Comparison of ENCODE assay signal across 1 cellular context in genomic region chr15:89315375-89315929, GRCh38.
TF ChIP-seq lines count a peak whose summit lies in the region.

No MANE protein-coding gene starts in this region.

TF ChIP-seq in HepG2, 621 proteins besides CTCF, POLR2A, EP300 and RAD21 (continued from another document and continues in another):
- no peak for TF ChIP-seq ZNF720 (CRISPR knock-in tag; IDR thresholded peaks at IDR 0.05)
- no peak for TF ChIP-seq RXRA (CRISPR knock-in tag; IDR thresholded peaks at IDR 0.05)
- peak; percentile 64 for TF ChIP-seq ARID5B (CRISPR knock-in tag; IDR thresholded peaks at IDR 0.05)
- TF ChIP-seq ZFP37 (CRISPR knock-in tag; IDR thresholded peaks at IDR 0.05; ENCODE audit: borderline replicate concordance): no peak
- TF ChIP-seq SRSF1 (optimal IDR thresholded peaks at IDR 0.05; ENCODE audit: low read depth, low read length): no peak
- no peak for TF ChIP-seq MEIS1 (CRISPR knock-in tag; IDR thresholded peaks at IDR 0.05; ENCODE audit: borderline replicate concordance)
- TF ChIP-seq SOX6 (IDR thresholded peaks at IDR 0.05): no peak
- peak; percentile 55 for TF ChIP-seq SOX6 (CRISPR knock-in tag; IDR thresholded peaks at IDR 0.05)
- TF ChIP-seq AHDC1 (CRISPR knock-in tag; IDR thresholded peaks at IDR 0.05; ENCODE audit: borderline replicate concordance): no peak
- TF ChIP-seq RXRB (CRISPR knock-in tag; IDR thresholded peaks at IDR 0.05; ENCODE audit: borderline replicate concordance): peak; percentile 40; the same call in 1 of the 2 replicates
- TF ChIP-seq PHF20 (CRISPR knock-in tag; IDR thresholded peaks at IDR 0.05): no peak
- TF ChIP-seq SP1 (IDR thresholded peaks at IDR 0.05): no peak
- TF ChIP-seq SP1 (CRISPR knock-in tag; IDR thresholded peaks at IDR 0.05): no peak
- TF ChIP-seq HNF4A (CRISPR knock-in tag; IDR thresholded peaks at IDR 0.05): peak; percentile 63
- no peak for TF ChIP-seq BCL3 (CRISPR knock-in tag; IDR thresholded peaks at IDR 0.05)
- TF ChIP-seq ZNF160 (CRISPR knock-in tag; IDR thresholded peaks at IDR 0.05): no peak
- TF ChIP-seq HNRNPH1 (optimal IDR thresholded peaks at IDR 0.05; ENCODE audit: low read depth, low read length): no peak
- TF ChIP-seq IRF1 (CRISPR knock-in tag; IDR thresholded peaks at IDR 0.05; ENCODE audit: low read depth): no peak
- TF ChIP-seq ZNF75D (CRISPR knock-in tag; IDR thresholded peaks at IDR 0.05; ENCODE audit: borderline replicate concordance): no peak
- no peak for TF ChIP-seq FOXP1 (IDR thresholded peaks at IDR 0.05)
- peak; percentile 73 for TF ChIP-seq FOXP1 (CRISPR knock-in tag; IDR thresholded peaks at IDR 0.05)
- TF ChIP-seq PHB2 (IDR thresholded peaks at IDR 0.05; ENCODE audit: partially characterized antibody): no peak
- TF ChIP-seq DDIT3 (CRISPR knock-in tag; IDR thresholded peaks at IDR 0.05): no peak
- no peak for TF ChIP-seq ZNF552 (CRISPR knock-in tag; IDR thresholded peaks at IDR 0.05; ENCODE audit: borderline replicate concordance)
- TF ChIP-seq IKZF1 (IDR thresholded peaks at IDR 0.05): no peak
- no peak for TF ChIP-seq NFIB (CRISPR knock-in tag; IDR thresholded peaks at IDR 0.05; ENCODE audit: borderline replicate concordance)
- TF ChIP-seq ZNF724P (CRISPR knock-in tag; IDR thresholded peaks at IDR 0.05; ENCODE audit: borderline replicate concordance): no peak
- no peak for TF ChIP-seq ZBED4 (CRISPR knock-in tag; IDR thresholded peaks at IDR 0.05; ENCODE audit: borderline replicate concordance)
- TF ChIP-seq RFX3 (CRISPR knock-in tag; IDR thresholded peaks at IDR 0.05): no peak
- no peak for TF ChIP-seq MAFG (CRISPR knock-in tag; IDR thresholded peaks at IDR 0.05)
- TF ChIP-seq ZNF672 (CRISPR knock-in tag; IDR thresholded peaks at IDR 0.05): no peak
- no peak for TF ChIP-seq PPARG (CRISPR knock-in tag; conservative IDR thresholded peaks at IDR 0.05)
- no peak for TF ChIP-seq HOXD1 (CRISPR knock-in tag; IDR thresholded peaks at IDR 0.05)
- TF ChIP-seq XBP1 (CRISPR knock-in tag; IDR thresholded peaks at IDR 0.05): no peak
- no peak for TF ChIP-seq PLSCR1 (CRISPR knock-in tag; IDR thresholded peaks at IDR 0.05; ENCODE audit: borderline replicate concordance)
- no peak for TF ChIP-seq ZNF318 (CRISPR knock-in tag; IDR thresholded peaks at IDR 0.05)
